8 cellular contexts compared by ENCODE assay signal in the genomic region with DNA sequence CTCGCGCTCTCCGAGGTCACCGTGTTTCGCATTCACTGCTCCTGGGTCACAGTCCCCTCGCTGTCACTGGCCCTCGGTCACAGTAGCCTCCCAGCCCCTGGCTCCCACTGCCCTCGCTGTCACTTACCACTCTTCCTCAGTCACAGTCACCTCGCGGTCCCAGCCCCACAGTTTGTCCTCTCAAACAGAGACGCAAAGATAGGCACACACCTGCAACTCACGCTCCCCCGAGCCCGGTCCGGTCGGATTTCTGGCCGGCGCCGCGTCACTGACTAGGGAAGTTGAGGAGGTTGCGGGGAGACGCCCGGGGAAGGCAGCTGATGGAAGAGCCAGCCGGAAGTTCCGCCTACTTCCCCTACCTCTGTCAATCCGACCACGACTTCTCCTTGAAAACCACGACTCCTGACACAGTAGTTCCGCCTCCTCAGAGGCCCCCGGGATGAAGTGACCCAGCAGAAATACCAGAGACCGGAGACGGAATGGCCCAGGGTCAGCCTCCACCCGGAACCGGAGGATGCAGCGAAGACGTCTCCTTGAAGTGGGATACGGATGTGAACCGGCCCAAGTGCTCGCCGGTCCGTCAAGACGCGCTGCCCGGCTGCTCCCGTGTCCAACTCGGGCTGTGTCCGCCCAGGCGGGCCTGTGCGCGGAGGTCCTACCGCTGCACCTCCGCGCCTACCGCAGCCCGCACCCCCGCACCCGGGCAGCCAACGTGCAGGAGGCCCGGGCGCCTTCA. TPM values are rescaled to one million over a fixed set of nuclear protein-coding genes. Genes with fewer than 3 reads are reported as not detected.
DNase-seq lines count a peak whose midpoint lies in the region; ATAC-seq and TF ChIP-seq lines count a peak whose summit lies in the region.

A gene (minus strand): TSS at position 322 of the 736 bp plus-strand sequence. CDS start 17,195 bp downstream, outside the sequence.

- H3K27ac ChIP-seq in left ventricle myocardium inferior (replicated peaks) (peak within 1 kb of the TSS; percentile 96), upper lobe of left lung (peak within 1 kb of the TSS; percentile 93 to 97 (median 96))

- no peaks in the 10 kb centered on the region for H3K36me3 ChIP-seq in left ventricle myocardium inferior
- no peaks in the 10 kb centered on the region for H3K36me3 ChIP-seq in upper lobe of left lung

- TF ChIP-seq CTCF in GM12875 (IDR thresholded peaks at IDR 0.05; ENCODE audit: borderline replicate concordance, insufficient read depth, low read depth, low read length) (no peak), left ventricle myocardium inferior (IDR thresholded peaks at IDR 0.05; ENCODE audit: borderline replicate concordance) (no peak), upper lobe of left lung (IDR thresholded peaks at IDR 0.05) (peak in 1 of 6 experiments; percentile 6)

- peak within 1 kb of the TSS; percentile 100 for H3K4me3 Mint-ChIP-seq in T-helper 1 cell treated with Interleukin-12 subunit alpha and Interleukin-12 subunit beta and Interleukin-4 antibody, amounts not matched to agents 30 μg/mL and 1 μg/mL, for 36 hours

- H3K4me3 ChIP-seq in GM12875 (ENCODE audit: low read depth, low read length) (peak within 1 kb of the TSS; percentile 95), left ventricle myocardium inferior (peak within 1 kb of the TSS; percentile 78), upper lobe of left lung (peak within 1 kb of the TSS; percentile 62 to 93 (median 75))

- no peaks in the 10 kb centered on the region for H3K27me3 Mint-ChIP-seq in T-helper 1 cell treated with Interleukin-12 subunit alpha and Interleukin-12 subunit beta and Interleukin-4 antibody, amounts not matched to agents 30 μg/mL and 1 μg/mL, for 36 hours (ENCODE audit: low read depth)

- peaks cover 57% of the 10 kb centered on the region for H3K4me1 ChIP-seq in left ventricle myocardium inferior
- H3K4me1 ChIP-seq in upper lobe of left lung: peaks cover 16 to 42% (median 32%) of the 10 kb centered on the region in 4 donors

- H3K9me3 Mint-ChIP-seq in T-helper 1 cell treated with Interleukin-12 subunit alpha and Interleukin-12 subunit beta and Interleukin-4 antibody, amounts not matched to agents 30 μg/mL and 1 μg/mL, for 36 hours: no peaks in the 10 kb centered on the region

- H3K4me1 Mint-ChIP-seq in T-helper 1 cell treated with Interleukin-12 subunit alpha and Interleukin-12 subunit beta and Interleukin-4 antibody, amounts not matched to agents 30 μg/mL and 1 μg/mL, for 36 hours (ENCODE audit: low read depth): peaks cover 40% of the 10 kb centered on the region

- peak in 1 of 4 donors; percentile 3 for TF ChIP-seq EP300 in upper lobe of left lung (IDR thresholded peaks at IDR 0.05)

- no peaks in the 10 kb centered on the region for H3K27me3 ChIP-seq in left ventricle myocardium inferior (ENCODE audit: low read depth)
- H3K27me3 ChIP-seq in upper lobe of left lung: no peaks in the 10 kb centered on the region

- DNase-seq in NCI-H146 treated with DMSO at 0.1 percent for 48 hours (lab: John Stamatoyannopoulos, UW; ENCODE audit: unreplicated experiment): peak; percentile 89
- DNase-seq in amygdala (lab: John Stamatoyannopoulos, UW): peak; percentile 45 to 94 (median 84)
- peak; percentile 90 for DNase-seq in left ventricle myocardium inferior
- peak; percentile 97 for DNase-seq in posterior vena cava (ENCODE audit: low spot score)
- DNase-seq in upper lobe of left lung: peak; percentile 94 to 96

- H3K9me3 ChIP-seq in left ventricle myocardium inferior (replicated peaks) (no peaks in the 10 kb centered on the region), upper lobe of left lung (no peaks in the 10 kb centered on the region)

- H3K27ac Mint-ChIP-seq in T-helper 1 cell treated with Interleukin-12 subunit alpha and Interleukin-12 subunit beta and Interleukin-4 antibody, amounts not matched to agents 30 μg/mL and 1 μg/mL, for 36 hours: peak within 1 kb of the TSS; percentile 98

- peak in 3 of 4 donors; percentile 70 to 89 (median 74) for TF ChIP-seq POLR2A in upper lobe of left lung (IDR thresholded peaks at IDR 0.05)

- intact Hi-C loops in left ventricle myocardium inferior (cut with micrococcal nuclease) (no loop called here), posterior vena cava (cut with DNase I) (no loop called here)

- WGBS in upper lobe of left lung, 2 donors: 0% methylated on average over 10 to 45 of the region's 60 CpGs

- peak; percentile 83 for ATAC-seq in HG02852 (IDR thresholded peaks at IDR 0.05; ENCODE audit: unreplicated experiment)
- ATAC-seq in upper lobe of left lung (ENCODE audit: low FRiP score in 2 of 2): peak; percentile 98

- peaks cover 15% of the 10 kb centered on the region for H3K36me3 Mint-ChIP-seq in T-helper 1 cell treated with Interleukin-12 subunit alpha and Interleukin-12 subunit beta and Interleukin-4 antibody, amounts not matched to agents 30 μg/mL and 1 μg/mL, for 36 hours (ENCODE audit: low read depth)

RNA-seq across cellular contexts. Expression of the gene that starts here (rescaled TPM):
- total RNA-seq in left ventricle myocardium inferior (93.6 TPM), posterior vena cava (10 to 100 TPM; 62.9 to 64.9 TPM), upper lobe of left lung (10 to 100 TPM; 51.6 to 75.2 (median 68.5) TPM)

Comparison
In these comparisons a context has a peak if more than half of its experiments do, and no peak if none do; other contexts are left out.
1. Peak in every context shown above with its lines: DNase-seq, ATAC-seq, H3K4me3 ChIP-seq and H3K27ac ChIP-seq.